Comparison of ENCODE assay signal across 9 cellular contexts in the genomic region with DNA sequence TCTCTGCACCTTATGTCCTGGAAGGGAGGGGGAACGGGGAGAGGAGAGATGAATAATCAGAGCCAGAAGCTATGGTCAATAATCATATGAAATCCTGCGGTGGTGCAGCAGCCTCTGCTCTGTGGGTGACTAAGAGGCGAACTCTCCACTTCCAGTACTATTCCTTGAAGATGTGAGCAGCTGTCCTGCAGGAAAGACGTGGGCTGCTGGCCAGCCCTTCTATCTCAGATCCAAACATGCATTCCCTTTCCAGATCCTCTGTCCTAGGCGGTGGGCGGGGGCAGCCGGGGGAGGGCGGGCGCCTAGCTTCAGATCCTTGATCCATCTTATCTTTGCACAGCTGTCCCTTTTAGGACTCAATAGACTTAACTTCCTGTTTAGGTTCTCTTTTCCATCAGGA. TPM values are rescaled to one million over a fixed set of nuclear protein-coding genes. Genes with fewer than 3 reads are reported as not detected.
DNase-seq lines count a peak whose midpoint lies in the region; ATAC-seq and TF ChIP-seq lines count a peak whose summit lies in the region.
"Had no signal": no experiment of that assay in that cellular context is flagged by ENCODE, and none has a peak within 500 bp of the region (broad histone marks: within the 10 kb centered on the region; RNA-seq: fewer than 3 reads in every experiment).

No MANE protein-coding gene starts in this region.

- DNase-seq in AG04450 (ENCODE audit: low read depth, low spot score) (peak; percentile 87), LHCN-M2 (ENCODE audit: low read depth) (peak; percentile 97), dorsolateral prefrontal cortex (peak in 8 of 10 donors; percentile 20 to 72 (median 58)), trophoblast cell (no peak), KBM-7 (no peak), COLO668 (lab: John Stamatoyannopoulos, UW; ENCODE audit: unreplicated experiment) (no peak)
- DNase-seq: CD4-positive, CD25-positive, alpha-beta regulatory T cell had no signal

- H3K4me2 ChIP-seq in trophoblast cell (ENCODE audit: low read length) = no peak overlapping the region

- H3K4ac ChIP-seq in trophoblast cell (ENCODE audit: low read depth, low read length) = no peak overlapping the region

- H4K8ac ChIP-seq in trophoblast cell (ENCODE audit: low read depth, low read length) = no peak overlapping the region

- H3K9me3 ChIP-seq in AG04450 (ENCODE audit: control insufficient read depth, insufficient read depth, low read length) (no peaks in the 10 kb centered on the region), mesodermal cell (ENCODE audit: control insufficient read depth, low read length) (no peaks in the 10 kb centered on the region), trophoblast cell (ENCODE audit: insufficient read depth, low read depth, low read length) (no peaks in the 10 kb centered on the region)

- peaks cover 6% of the 10 kb centered on the region for H3K27me3 ChIP-seq in AG04450 (ENCODE audit: control insufficient read depth, insufficient read depth, low read length)
- no peaks in the 10 kb centered on the region for H3K27me3 ChIP-seq in dorsolateral prefrontal cortex
- H3K27me3 ChIP-seq in trophoblast cell (ENCODE audit: insufficient read depth, low read length) = no peaks in the 10 kb centered on the region

- no peak overlapping the region for H4K91ac ChIP-seq in trophoblast cell (ENCODE audit: low read depth, low read length)

- H3K27ac ChIP-seq in AG04450 (ENCODE audit: low read depth, low read length) = peak overlapping the region; percentile 70
- peak overlapping the region in 23 of 59 donors; percentile 5 to 78 (median 53) for H3K27ac ChIP-seq in dorsolateral prefrontal cortex
- H3K27ac ChIP-seq in mesodermal cell (ENCODE audit: low read depth, low read length, severe bottlenecking) = peak overlapping the region; percentile 92
- H3K27ac ChIP-seq in trophoblast cell (ENCODE audit: low read depth, low read length) = no peak overlapping the region

- in situ Hi-C loops in KBM-7 (cut with MboI; ENCODE audit: low pct_unique_long_range_greater_than_20kb, low sequenced_read_pairs) = no loop called here

- H2BK5ac ChIP-seq in trophoblast cell (ENCODE audit: low read depth, low read length, poor library complexity) = no peak overlapping the region

- H4K12ac ChIP-seq in trophoblast cell (ENCODE audit: low read depth, low read length) = no peak overlapping the region

- no peak overlapping the region for H3K9ac ChIP-seq in trophoblast cell (ENCODE audit: low read length)

- ATAC-seq in HG03139 (IDR thresholded peaks at IDR 0.05; ENCODE audit: unreplicated experiment) = no peak

- POLR2A ChIA-PET in AG04450 (lab: Yijun Ruan, JAX) = interaction anchor here (0.8 to 0.9 kb wide), 3 partner anchors 15 to 174 kb away, joined by 3 to 4 read pairs (median 3); no protein-coding TSS in a partner anchor

- no peak for TF ChIP-seq CTCF in AG04450 (IDR thresholded peaks at IDR 0.05; ENCODE audit: low read depth, low read length)
- TF ChIP-seq CTCF in dorsolateral prefrontal cortex (IDR thresholded peaks at IDR 0.05 in 54 of 56, conservative IDR thresholded peaks at IDR 0.05 in 2 of 56; ENCODE audit: low read depth in 1 of 56, partially characterized antibody in 56 of 56) = no peak

- WGBS in mesodermal cell (ENCODE audit: insufficient coverage in 2 of 2), 2 experiments = 8 to 41% methylated on average over 5 to 8 of the region's 9 CpGs
- no CpG with 5 or more reads among the region's 9 CpGs for WGBS in trophoblast cell (ENCODE audit: extremely low coverage, insufficient coverage, insufficient read length)

- no peak overlapping the region for H3K18ac ChIP-seq in trophoblast cell (ENCODE audit: low read length)

- H2AK5ac ChIP-seq in trophoblast cell (ENCODE audit: low read length) = no peak overlapping the region

- H3K4me1 ChIP-seq in mesodermal cell (ENCODE audit: control insufficient read depth, insufficient read depth, low read length, poor library complexity, severe bottlenecking) (peaks cover 20% of the 10 kb centered on the region), trophoblast cell (ENCODE audit: control insufficient read depth in 1 of 2, insufficient read depth in 2 of 2, low read length in 2 of 2) (peaks cover 0 to 2% of the 10 kb centered on the region in 2 experiments)

- no peak overlapping the region for H2AFZ ChIP-seq in trophoblast cell (ENCODE audit: insufficient read depth, low read length, poor library complexity)

- no peak overlapping the region for H2BK12ac ChIP-seq in trophoblast cell (ENCODE audit: low read length)

- no peaks in the 10 kb centered on the region for H3K36me3 ChIP-seq in mesodermal cell (ENCODE audit: control insufficient read depth, insufficient read depth, low read length)
- no peaks in the 10 kb centered on the region for H3K36me3 ChIP-seq in trophoblast cell (ENCODE audit: control insufficient read depth in 1 of 2, insufficient read depth in 2 of 2, low read length in 2 of 2)

- H3K79me1 ChIP-seq in trophoblast cell (ENCODE audit: low read length) = no peaks in the 10 kb centered on the region

- no peak overlapping the region for H2BK120ac ChIP-seq in trophoblast cell (ENCODE audit: insufficient read depth, low read length, poor library complexity)

- H3K4me3 ChIP-seq in AG04450 (ENCODE audit: low read depth, low read length) = no peak overlapping the region
- H3K4me3 ChIP-seq in dorsolateral prefrontal cortex = no peak overlapping the region
- H3K4me3 ChIP-seq in mesodermal cell (ENCODE audit: extremely low read depth, insufficient read depth, low read length, poor library complexity, severe bottlenecking) = no peak overlapping the region
- no peak overlapping the region for H3K4me3 ChIP-seq in trophoblast cell (ENCODE audit: low read depth, low read length)

- CTCF ChIA-PET in AG04450 (lab: Charles Lee) = interaction anchor here (1.0 to 1.9 kb wide), 4 partner anchors 13 to 243 kb away, joined by 3 to 6 read pairs (median 5); no protein-coding TSS in a partner anchor

- H3K14ac ChIP-seq in trophoblast cell (ENCODE audit: low read length) = no peak overlapping the region

- H3K79me2 ChIP-seq in trophoblast cell (ENCODE audit: control insufficient read depth, insufficient read depth, low read length, poor library complexity) = no peaks in the 10 kb centered on the region

- no peak overlapping the region for H3K23ac ChIP-seq in trophoblast cell (ENCODE audit: low read length)

- intact Hi-C loops in dorsolateral prefrontal cortex (cut with DNase I) = loop anchor here in 1 of 2 donors (2.0 kb wide), 1 partner anchor 130 kb away; no protein-coding TSS in a partner anchor

RNA-seq across cellular contexts. Expression of a gene that starts 34.5 kb away (rescaled TPM):
- not detected in 2 replicates for polyA plus RNA-seq in AG04450 (2011; rRNA removed)
- polyA minus RNA-seq in AG04450 (2011; rRNA and poly(A)+ RNA removed) = not detected in 2 replicates
- total RNA-seq in LHCN-M2 (2014; rRNA removed) (not detected in 2 replicates), dorsolateral prefrontal cortex (1 to 10 TPM in 15 of 120 experiments, under 1 TPM in 3, not detected in 102; 0.80 to 3.1 (median 1.5) TPM)
- not detected for polyA plus RNA-seq in LHCN-M2 (2012)
- 0.74 TPM for polyA plus RNA-seq in mesodermal cell (2013, experiment 1 of 2)
- polyA plus RNA-seq in mesodermal cell (2013, experiment 2 of 2) = 2.1 TPM
- polyA plus RNA-seq in trophoblast cell (2013) = not detected in 2 replicates

Comparison
In these comparisons a context has a peak if more than half of its experiments do, and no peak if none do; other contexts are left out.
1. DNase-seq: peak in AG04450 (single experiment), LHCN-M2 (single experiment) and dorsolateral prefrontal cortex (8 of 10); none in trophoblast cell (0 of 2), KBM-7 (single experiment) and COLO668 (single experiment).